Comparison of ENCODE assay signal across 8 cellular contexts in the genomic region with DNA sequence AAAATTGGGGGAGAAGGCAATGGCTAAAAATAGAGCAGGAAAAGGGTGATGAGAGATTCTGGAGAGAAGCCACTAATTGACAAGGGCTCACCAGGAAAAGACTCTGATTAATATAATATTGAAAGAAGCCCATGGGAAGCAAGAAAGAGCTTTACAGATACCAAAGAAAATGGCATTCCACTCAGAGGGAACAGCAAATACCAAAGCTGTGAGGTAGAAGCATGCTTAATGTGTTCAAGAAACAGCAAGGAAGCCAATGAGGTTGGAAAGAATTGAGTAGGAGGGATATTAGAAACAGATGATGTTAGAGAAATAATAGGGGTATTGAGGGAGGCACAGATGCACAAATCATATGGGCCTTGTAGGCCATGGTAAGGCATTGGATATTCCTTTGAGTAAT.
"Had no signal": no experiment of that assay in that cellular context is flagged by ENCODE, and none has a peak within 500 bp of the region (broad histone marks: within the 10 kb centered on the region; RNA-seq: fewer than 3 reads in every experiment).

No MANE protein-coding gene starts in this region.

- ATAC-seq: HCT116, K562 had no signal

- H3K4me1 ChIP-seq: HAP-1 had no signal

- H3K4me3 ChIP-seq: GM23248, HAP-1, K562 had no signal

- DNase-seq: GM23248, GOT3, H7, HFFc6, IMR-90 had no signal

- H3K9me3 ChIP-seq: HAP-1 had no signal

- H3K27ac ChIP-seq: GM23248 had no signal

- H3K36me3 ChIP-seq: HAP-1 had no signal
